8 cellular contexts compared by ENCODE assay signal in the genomic region with DNA sequence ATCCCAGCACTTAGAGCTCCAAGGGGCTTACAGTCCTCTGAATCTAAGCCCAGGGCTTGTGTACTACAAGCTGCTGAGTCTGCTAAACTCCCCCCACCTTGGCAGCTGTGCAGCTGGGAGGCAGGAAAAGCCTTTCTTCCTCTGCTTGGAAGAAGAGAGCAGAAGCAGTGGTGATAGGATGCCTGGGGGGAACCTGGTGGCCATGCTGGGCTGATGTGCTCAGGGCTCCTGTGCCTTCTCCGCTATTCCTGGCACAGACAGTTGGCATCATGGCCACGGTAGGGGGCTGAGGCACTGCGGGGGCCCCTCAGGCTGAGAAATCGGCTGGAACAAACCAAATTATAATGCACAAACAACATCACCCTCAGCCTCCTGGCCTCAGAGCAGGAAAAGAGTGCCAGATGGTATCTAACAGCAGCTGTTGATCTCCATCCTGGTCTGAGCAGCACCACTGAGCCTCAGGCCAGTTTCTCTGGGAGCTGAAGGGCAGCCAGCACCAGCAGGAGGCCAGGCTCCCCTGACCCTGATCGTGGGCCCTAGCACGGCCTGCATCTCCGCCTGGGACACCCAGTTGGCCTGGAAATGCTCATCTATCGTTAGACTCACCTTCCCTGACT. TPM values are rescaled to one million over a fixed set of nuclear protein-coding genes. Genes with fewer than 3 reads are reported as not detected.
DNase-seq lines count a peak whose midpoint lies in the region; TF ChIP-seq lines count a peak whose summit lies in the region.

No MANE protein-coding gene starts in this region.

- peak overlapping the region; percentile 92 for H3K27ac ChIP-seq in SK-N-MC

- DNase-seq in DMS 273 (lab: John Stamatoyannopoulos, UW; ENCODE audit: unreplicated experiment) (peak; percentile 95), SK-N-MC (ENCODE audit: low read depth, low spot score) (peak; percentile 77), fibroblast of villous mesenchyme (ENCODE audit: low read depth) (peak; percentile 46), posterior vena cava (ENCODE audit: low spot score) (peak; percentile 91)
- DNase-seq in stimulated activated CD4-positive, alpha-beta T cell treated with anti-CD3 and anti-CD28 coated beads, Interleukin-4, amount 100 ng/mL, for 4 hours: no peak
- DNase-seq in activated CD4-positive, alpha-beta T cell treated with anti-CD3 and anti-CD28 coated beads, Interleukin-2, amount 50 U/mL, for 4 hours: no peak
- no peak for DNase-seq in activated effector memory CD4-positive, alpha-beta T cell treated with anti-CD3 and anti-CD28 coated beads, Interleukin-2, amount 50 U/mL, for 16 hours
- no peak for DNase-seq in activated CD4-positive, alpha-beta T cell treated with anti-CD3 and anti-CD28 coated beads for 1 hour

- H3K36me3 ChIP-seq in SK-N-MC (ENCODE audit: insufficient read depth, low read length): no peaks in the 10 kb centered on the region; the same call in 1 of the 2 replicates

- no peak overlapping the region for H3K9ac ChIP-seq in SK-N-MC (ENCODE audit: insufficient read length)

- no peak for TF ChIP-seq CTCF in fibroblast of villous mesenchyme (IDR thresholded peaks at IDR 0.05; ENCODE audit: insufficient read depth, low read depth, low read length)

- intact Hi-C loops in posterior vena cava (cut with DNase I): loop anchor here in 1 of 2 donors (5.0 kb wide), 2 partner anchors 83 to 113 kb away; no protein-coding TSS in a partner anchor

- H3K4me3 ChIP-seq in SK-N-MC (peak overlapping the region; percentile 27; the same call in 1 of the 2 replicates), fibroblast of villous mesenchyme (ENCODE audit: low read depth, low read length) (no peak overlapping the region)

- no peaks in the 10 kb centered on the region for H3K9me3 ChIP-seq in SK-N-MC (ENCODE audit: low read depth, low read length)

RNA-seq across cellular contexts. Expression of gene ECE1, which starts 35.8 kb away (rescaled TPM):
- 127 and 141 TPM in 2 replicates for total RNA-seq in fibroblast of villous mesenchyme
- total RNA-seq in posterior vena cava: 100 to 1,000 TPM; 108 to 120 TPM

Comparison
In these comparisons a context has a peak if more than half of its experiments do, and no peak if none do; other contexts are left out.
1. DNase-seq: peak in DMS 273 (single experiment), SK-N-MC (single experiment), fibroblast of villous mesenchyme (single experiment) and posterior vena cava (single experiment); none in stimulated activated CD4-positive, alpha-beta T cell treated with anti-CD3 and anti-CD28 coated beads, Interleukin-4, amount 100 ng/mL, for 4 hours (0 of 2), activated CD4-positive, alpha-beta T cell treated with anti-CD3 and anti-CD28 coated beads, Interleukin-2, amount 50 U/mL, for 4 hours (0 of 2), activated effector memory CD4-positive, alpha-beta T cell treated with anti-CD3 and anti-CD28 coated beads, Interleukin-2, amount 50 U/mL, for 16 hours (single experiment) and activated CD4-positive, alpha-beta T cell treated with anti-CD3 and anti-CD28 coated beads for 1 hour (single experiment).